In the genomic region with DNA sequence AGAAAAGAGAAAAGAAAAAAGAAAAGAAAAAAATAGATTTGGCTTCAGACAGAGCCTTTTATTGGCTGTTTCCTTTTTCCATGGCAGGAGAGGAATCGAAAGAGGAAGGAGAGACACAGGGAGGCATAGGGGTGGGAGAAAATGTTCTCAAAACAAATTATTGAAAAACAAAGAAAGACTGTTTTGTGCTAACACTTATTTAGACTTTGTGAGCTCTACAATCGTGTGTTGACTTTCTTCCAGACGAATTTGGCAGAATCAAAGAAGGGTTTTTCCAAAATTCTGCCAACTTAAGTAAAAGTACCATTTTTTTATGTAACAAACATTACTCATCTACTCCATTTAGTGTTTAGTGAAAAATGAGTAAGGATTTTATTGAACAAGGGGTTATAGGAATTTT, we compare ENCODE assay signal across 14 cellular contexts.
"Had no signal": no experiment of that assay in that cellular context is flagged by ENCODE, and none has a peak within 500 bp of the region (broad histone marks: within the 10 kb centered on the region; RNA-seq: fewer than 3 reads in every experiment).

No MANE protein-coding gene starts in this region.

- ATAC-seq: heart left ventricle; left cardiac atrium; lower lobe of right lung; stimulated activated effector memory CD8-positive, alpha-beta T cell treated with anti-CD3 and anti-CD28 coated beads, Interleukin-12 subunit alpha, Interleukin-12 subunit beta, amount 100 ng/mL, for 72 hours had no signal

- DNase-seq: activated CD4-positive, CD25-positive, alpha-beta regulatory T cell treated with anti-CD3 and anti-CD28 coated beads, Interleukin-2, amount 50 U/mL, for 72 hours; activated naive CD4-positive, alpha-beta T cell; activated naive CD8-positive, alpha-beta T cell treated with anti-CD3 and anti-CD28 coated beads, Interleukin-2, amount 10 ng/mL, durations not matched to agents 7 days and 5 days; central memory CD4-positive, alpha-beta T cell; effector CD4-positive, alpha-beta T cell; foreskin melanocyte; heart left ventricle; left cardiac atrium; lower lobe of right lung; naive B cell; ovary; T1000; uterus had no signal
